ENCODE assay signal across 8 cellular contexts in genomic region chr5:78647411-78647818, GRCh38. TPM values are rescaled to one million over a fixed set of nuclear protein-coding genes. Genes with fewer than 3 reads are reported as not detected.
DNase-seq lines count a peak whose midpoint lies in the region; ATAC-seq and TF ChIP-seq lines count a peak whose summit lies in the region.

No MANE protein-coding gene starts in this region.

- peak overlapping the region; percentile 78 for H3K4me3 Mint-ChIP-seq in T-helper 2 cell treated with Interferon-gamma antibody and Interleukin-4, amounts not matched to agents 5 μg/mL and 100 μg/mL, for 36 hours

- no peaks in the 10 kb centered on the region for H3K9me3 ChIP-seq in mammary epithelial cell (replicated peaks; ENCODE audit: insufficient read depth, low read length)
- H3K9me3 ChIP-seq in lower lobe of right lung, result no peaks in the 10 kb centered on the region
- H3K9me3 ChIP-seq in tibial nerve, result no peaks in the 10 kb centered on the region

- TF ChIP-seq POLR2A in tibial nerve (IDR thresholded peaks at IDR 0.05), result no peak

- under 1% methylated on average over 15 of the region's 17 CpGs for WGBS in mammary epithelial cell (ENCODE audit: low coverage, missing lambda C conversion rate)
- 3 to 4% methylated on average over 17 of the region's 17 CpGs for WGBS in tibial nerve, 2 donors

- no peak for TF ChIP-seq CTCF in mammary epithelial cell (conservative IDR thresholded peaks at IDR 0.05 in 1 of 2, IDR thresholded peaks at IDR 0.05 in 1 of 2; ENCODE audit: extremely low read depth in 1 of 2, insufficient read depth in 1 of 2, low read depth in 1 of 2, low read length in 2 of 2)
- no peak for TF ChIP-seq CTCF in lower lobe of right lung (IDR thresholded peaks at IDR 0.05)
- no peak for TF ChIP-seq CTCF in tibial nerve (IDR thresholded peaks at IDR 0.05)

- peaks cover 6% of the 10 kb centered on the region for H3K4me1 Mint-ChIP-seq in T-helper 2 cell treated with Interferon-gamma antibody and Interleukin-4, amounts not matched to agents 5 μg/mL and 100 μg/mL, for 36 hours (ENCODE audit: low read depth)

- H3K4me1 ChIP-seq in mammary epithelial cell (ENCODE audit: insufficient read depth, low read length) (peaks cover 31% of the 10 kb centered on the region), lower lobe of right lung (peaks cover 22% of the 10 kb centered on the region), tibial nerve (peaks cover 0 to 48% (median 15%) of the 10 kb centered on the region in 4 donors)

- peaks cover 2% of the 10 kb centered on the region for H3K36me3 Mint-ChIP-seq in T-helper 2 cell treated with Interferon-gamma antibody and Interleukin-4, amounts not matched to agents 5 μg/mL and 100 μg/mL, for 36 hours (ENCODE audit: low read depth)

- in situ Hi-C loops in mammary epithelial cell (cut with MboI; ENCODE audit: low sequenced_read_pairs in 2 of 2), result loop anchor here in 1 of 2 donors (25.0 kb wide), 1 partner anchor 240 kb away; no protein-coding TSS in a partner anchor

- H3K27me3 ChIP-seq in mammary epithelial cell (ENCODE audit: insufficient read depth, low read length) (no peaks in the 10 kb centered on the region), lower lobe of right lung (ENCODE audit: low read depth) (no peaks in the 10 kb centered on the region), tibial nerve (no peaks in the 10 kb centered on the region)

- H3K27ac ChIP-seq in mammary epithelial cell (ENCODE audit: insufficient read depth, low read depth, low read length) (peak overlapping the region; percentile 75), lower lobe of right lung (peak overlapping the region; percentile 85), tibial nerve (peak overlapping the region; percentile 91 to 97 (median 96))

- no peak for ATAC-seq in lower lobe of right lung
- ATAC-seq in HG03432 (IDR thresholded peaks at IDR 0.05; ENCODE audit: unreplicated experiment), result no peak

- peak overlapping the region; percentile 90 for H2AFZ ChIP-seq in mammary epithelial cell (ENCODE audit: low read depth, low read length)

- H3K36me3 ChIP-seq in mammary epithelial cell (ENCODE audit: insufficient read depth, low read length), result no peaks in the 10 kb centered on the region
- H3K36me3 ChIP-seq in lower lobe of right lung, result no peaks in the 10 kb centered on the region
- no peaks in the 10 kb centered on the region for H3K36me3 ChIP-seq in tibial nerve

- CTCF ChIA-PET in mammary epithelial cell (lab: Charles Lee; ENCODE audit: low non-redundant PET), result interaction anchor here (0.6 kb wide), 2 partner anchors 60 to 253 kb away, joined by 4 to 10 read pairs; no protein-coding TSS in a partner anchor

- TSS peak; percentile 60 for BruUV-seq in mammary epithelial cell (replicated peaks; lab: Mats Ljungman, UMichigan)

- peak overlapping the region; percentile 87 for H3K4me2 ChIP-seq in mammary epithelial cell (ENCODE audit: insufficient read depth, low read depth, low read length)

- dilution Hi-C loops in mammary epithelial cell (cut with HindIII; ENCODE audit: low sequenced_read_pairs), result loop anchor here (10.0 kb wide), 1 partner anchor 113 kb away; no protein-coding TSS in a partner anchor

- no peak for TF ChIP-seq EP300 in tibial nerve (IDR thresholded peaks at IDR 0.05)

- H3K4me3 ChIP-seq in mammary epithelial cell (replicated peaks in 1 of 3; ENCODE audit: insufficient read depth in 1 of 3, low read depth in 2 of 3, low read length in 3 of 3) (peak overlapping the region; percentile 84 to 95 (median 93)), lower lobe of right lung (peak overlapping the region; percentile 78), tibial nerve (peak overlapping the region; percentile 65 to 90 (median 84))

- H3K9me3 Mint-ChIP-seq in T-helper 2 cell treated with Interferon-gamma antibody and Interleukin-4, amounts not matched to agents 5 μg/mL and 100 μg/mL, for 36 hours, result no peaks in the 10 kb centered on the region

- peak overlapping the region; percentile 93 for H3K9ac ChIP-seq in mammary epithelial cell (ENCODE audit: insufficient read depth, low read length)

- peaks cover 58% of the 10 kb centered on the region for H3K79me2 ChIP-seq in mammary epithelial cell (ENCODE audit: insufficient read depth, low read length)

- peak; percentile 5 for DNase-seq in T-helper 2 cell treated with Interferon-gamma antibody and Interleukin-4, amounts not matched to agents 5 μg/mL and 100 μg/mL, for 36 hours (ENCODE audit: low spot score)
- DNase-seq in T-helper 2 cell (no peak), NCI-H82 (lab: John Stamatoyannopoulos, UW) (peak; percentile 63), mammary epithelial cell (peak; percentile 58), lower lobe of right lung (no peak), tibial nerve (ENCODE audit: low spot score in 2 of 2) (peak in 1 of 2 donors; percentile 25), NCI-H1092 treated with DMSO at 0.1 percent for 48 hours (lab: John Stamatoyannopoulos, UW) (no peak)

- H4K20me1 ChIP-seq in mammary epithelial cell (ENCODE audit: insufficient read depth, low read length), result no peaks in the 10 kb centered on the region

- peaks cover 61% of the 10 kb centered on the region for H3K27me3 Mint-ChIP-seq in T-helper 2 cell treated with Interferon-gamma antibody and Interleukin-4, amounts not matched to agents 5 μg/mL and 100 μg/mL, for 36 hours (ENCODE audit: low read depth)

- intact Hi-C loops in mammary epithelial cell (cut with micrococcal nuclease), result loop anchor here (1.0 to 5.0 kb wide), 5 partner anchors 9 to 320 kb away; no protein-coding TSS in a partner anchor
- intact Hi-C loops in lower lobe of right lung (cut with DNase I), result no loop called here

- H3K27ac Mint-ChIP-seq in T-helper 2 cell treated with Interferon-gamma antibody and Interleukin-4, amounts not matched to agents 5 μg/mL and 100 μg/mL, for 36 hours, result no peak overlapping the region

RNA-seq across cellular contexts. Expression of gene LHFPL2, which starts 1.2 kb away (rescaled TPM):
- total RNA-seq in mammary epithelial cell (10 to 100 TPM; 52.5 to 53.5 TPM), lower lobe of right lung (40.6 TPM), tibial nerve (10 to 100 TPM; 19.7 to 48.9 (median 27.4) TPM)
- 11.5 TPM for polyA plus RNA-seq in mammary epithelial cell
- polyA minus RNA-seq in mammary epithelial cell, result 20.2 TPM

Comparison
In these comparisons a context has a peak if more than half of its experiments do, and no peak if none do; other contexts are left out.
1. DNase-seq: peak in T-helper 2 cell treated with Interferon-gamma antibody and Interleukin-4, amounts not matched to agents 5 μg/mL and 100 μg/mL, for 36 hours (single experiment), NCI-H82 (single experiment) and mammary epithelial cell (single experiment); none in T-helper 2 cell (0 of 5), lower lobe of right lung (single experiment) and NCI-H1092 treated with DMSO at 0.1 percent for 48 hours (single experiment).
2. Peak in every context shown above with its lines, with median percentiles within 50 percentile points of each other: H3K27ac ChIP-seq and H3K4me3 ChIP-seq.